In the genomic region with DNA sequence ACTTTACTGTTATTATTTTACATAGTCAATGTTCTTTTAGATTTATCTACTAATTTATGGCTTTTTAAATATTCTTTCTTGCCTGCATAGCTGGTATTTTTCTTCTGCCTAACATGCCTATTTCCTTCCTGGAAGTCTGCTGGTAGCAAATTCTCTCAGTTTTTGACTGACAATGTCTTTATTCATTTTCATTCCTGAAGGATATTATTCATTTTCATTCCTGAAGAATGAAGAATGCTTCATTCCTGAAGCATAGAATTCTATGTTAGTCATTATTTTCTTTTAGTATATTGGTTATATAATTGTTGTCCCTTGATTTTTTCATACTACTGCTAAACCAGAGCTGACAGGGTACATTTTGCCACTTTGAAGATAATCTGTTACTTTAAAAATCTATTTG, we compare ENCODE assay signal across 23 cellular contexts. TPM values are rescaled to one million over a fixed set of nuclear protein-coding genes. Genes with fewer than 3 reads are reported as not detected.
DNase-seq lines count a peak whose midpoint lies in the region; ATAC-seq lines count a peak whose summit lies in the region.
"Had no signal": no experiment of that assay in that cellular context is flagged by ENCODE, and none has a peak within 500 bp of the region (broad histone marks: within the 10 kb centered on the region; RNA-seq: fewer than 3 reads in every experiment).

No MANE protein-coding gene starts in this region.

- no peak overlapping the region for H3K27ac ChIP-seq in trophoblast cell (ENCODE audit: low read depth, low read length)
- H3K27ac ChIP-seq: C4-2B, HL-60, RWPE1 had no signal

- H4K8ac ChIP-seq in trophoblast cell (ENCODE audit: low read depth, low read length), result no peak overlapping the region

- ATAC-seq in GM21526 (IDR thresholded peaks at IDR 0.05; ENCODE audit: low FRiP score, unreplicated experiment), result no peak
- ATAC-seq: CD8-positive, alpha-beta T cell; HepG2; K562; Panc1 had no signal

- H3K36me3 ChIP-seq in trophoblast cell (ENCODE audit: control insufficient read depth in 1 of 2, insufficient read depth in 2 of 2, low read length in 2 of 2), result no peaks in the 10 kb centered on the region
- H3K36me3 ChIP-seq: HAP-1 had no signal

- no peak overlapping the region for H2AFZ ChIP-seq in trophoblast cell (ENCODE audit: insufficient read depth, low read length, poor library complexity)

- no peak overlapping the region for H4K12ac ChIP-seq in trophoblast cell (ENCODE audit: low read depth, low read length)

- no peaks in the 10 kb centered on the region for H3K79me1 ChIP-seq in trophoblast cell (ENCODE audit: low read length)

- no peak overlapping the region for H2AK5ac ChIP-seq in trophoblast cell (ENCODE audit: low read length)

- H3K79me2 ChIP-seq in trophoblast cell (ENCODE audit: control insufficient read depth, insufficient read depth, low read length, poor library complexity), result no peaks in the 10 kb centered on the region

- no peak overlapping the region for H2BK120ac ChIP-seq in trophoblast cell (ENCODE audit: insufficient read depth, low read length, poor library complexity)

- no peaks in the 10 kb centered on the region for H3K27me3 ChIP-seq in trophoblast cell (ENCODE audit: insufficient read depth, low read length)

- no peaks in the 10 kb centered on the region for H3K4me1 ChIP-seq in trophoblast cell (ENCODE audit: control insufficient read depth in 1 of 2, insufficient read depth in 2 of 2, low read length in 2 of 2)
- H3K4me1 ChIP-seq: HAP-1 had no signal

- H2BK5ac ChIP-seq in trophoblast cell (ENCODE audit: low read depth, low read length, poor library complexity), result no peak overlapping the region

- H2BK12ac ChIP-seq in trophoblast cell (ENCODE audit: low read length), result no peak overlapping the region

- no peak overlapping the region for H3K14ac ChIP-seq in trophoblast cell (ENCODE audit: low read length)

- DNase-seq in ELR (ENCODE audit: low read depth) (peak; percentile 10), NCI-H226 (peak; percentile 8), foreskin melanocyte (peak; percentile 59), trophoblast cell (peak; percentile 35 to 82), NOMO-1 treated with DMSO at 0.1 percent for 48 hours (lab: John Stamatoyannopoulos, UW; ENCODE audit: unreplicated experiment) (no peak), NCI-H1417 (lab: John Stamatoyannopoulos, UW) (no peak), NCI-H2171 treated with DMSO at 0.1 percent for 48 hours (lab: John Stamatoyannopoulos, UW) (no peak)
- DNase-seq: CD8-positive, alpha-beta T cell; DMS 273 treated with DMSO at 0.1 percent for 48 hours; DMS79; GOT3; NCI-H1105 treated with DMSO at 0.1 percent for 48 hours; NCI-H2029; NCI-H526 treated with DMSO at 0.1 percent for 48 hours; SHP77 had no signal

- no peak overlapping the region for H3K18ac ChIP-seq in trophoblast cell (ENCODE audit: low read length)

- no peak overlapping the region for H3K9ac ChIP-seq in trophoblast cell (ENCODE audit: low read length)

- peaks cover 2% of the 10 kb centered on the region for H3K9me3 ChIP-seq in trophoblast cell (ENCODE audit: insufficient read depth, low read depth, low read length)
- H3K9me3 ChIP-seq: HAP-1 had no signal

- no peak overlapping the region for H3K4ac ChIP-seq in trophoblast cell (ENCODE audit: low read depth, low read length)

- no peak overlapping the region for H4K91ac ChIP-seq in trophoblast cell (ENCODE audit: low read depth, low read length)

- H3K23ac ChIP-seq in trophoblast cell (ENCODE audit: low read length), result no peak overlapping the region

- no peak overlapping the region for H3K4me3 ChIP-seq in trophoblast cell (ENCODE audit: low read depth, low read length)
- H3K4me3 ChIP-seq: HAP-1, K562 had no signal

- H3K4me2 ChIP-seq in trophoblast cell (ENCODE audit: low read length), result no peak overlapping the region

RNA-seq across cellular contexts. Expression of a gene that starts 41.8 kb away (rescaled TPM):
- 9.6 TPM in 2 replicates for polyA plus RNA-seq in trophoblast cell (2013)

Comparison
In these comparisons a context has a peak if more than half of its experiments do, and no peak if none do; other contexts are left out.
1. DNase-seq: peak in ELR (single experiment), NCI-H226 (single experiment), foreskin melanocyte (single experiment) and trophoblast cell (2 of 2); none in NOMO-1 treated with DMSO at 0.1 percent for 48 hours (single experiment), NCI-H1417 (0 of 3) and NCI-H2171 treated with DMSO at 0.1 percent for 48 hours (single experiment).